In the genomic region with DNA sequence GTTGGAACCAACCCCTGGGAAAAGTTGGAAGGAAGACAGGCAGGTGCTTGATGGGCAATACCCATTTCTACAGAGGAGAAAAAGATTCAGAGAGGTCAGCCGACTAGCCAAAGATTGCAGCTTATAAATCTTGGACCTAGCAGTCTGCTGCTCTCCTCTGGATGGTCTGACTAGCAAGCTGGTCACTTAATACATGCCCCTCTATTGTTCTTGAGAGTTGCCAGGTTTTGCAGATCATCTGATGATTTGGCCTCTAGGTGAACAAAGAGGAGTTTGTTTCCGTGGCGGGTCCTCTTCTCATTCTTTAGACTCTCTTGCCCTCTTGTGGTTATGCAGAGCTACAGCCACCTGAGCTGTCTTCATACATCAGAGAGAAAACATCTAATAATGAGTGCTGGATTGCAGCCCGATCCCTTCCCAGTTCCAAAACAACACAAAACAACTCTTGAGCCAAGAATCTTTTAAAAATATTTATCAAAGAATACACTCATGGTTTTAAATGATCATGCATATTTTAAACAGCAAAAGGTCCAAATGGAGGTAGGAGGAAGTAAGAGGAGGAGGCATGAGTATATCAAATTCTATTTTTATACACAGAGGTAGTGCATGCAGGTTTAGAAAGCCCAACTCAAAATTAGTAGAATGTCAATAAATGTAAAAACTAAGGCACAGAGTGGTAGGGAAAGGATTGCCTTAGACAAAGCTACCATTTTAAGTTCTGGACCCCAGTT, we compare ENCODE assay signal across 9 cellular contexts.
DNase-seq lines count a peak whose midpoint lies in the region; ATAC-seq and TF ChIP-seq lines count a peak whose summit lies in the region.
"Had no signal": no experiment of that assay in that cellular context is flagged by ENCODE, and none has a peak within 500 bp of the region (broad histone marks: within the 10 kb centered on the region; RNA-seq: fewer than 3 reads in every experiment).

No MANE protein-coding gene starts in this region.

- H3F3A ChIP-seq in SU-DHL-6 (ENCODE audit: insufficient read depth): no peaks in the 10 kb centered on the region

- H3K4me1 Mint-ChIP-seq in CD14-positive monocyte: no peaks in the 10 kb centered on the region

- peaks cover 3 to 11% (median 5%) of the 10 kb centered on the region in 3 donors for H3K27me3 Mint-ChIP-seq in CD14-positive monocyte (ENCODE audit: low read depth in 3 of 3)

- H3K27ac ChIP-seq in SU-DHL-6 (ENCODE audit: low read depth, low read length): no peak overlapping the region
- H3K27ac ChIP-seq: SK-N-MC had no signal

- H3K79me2 ChIP-seq in SU-DHL-6 (ENCODE audit: insufficient read depth, low read length): no peaks in the 10 kb centered on the region

- no peak for DNase-seq in CD14-positive monocyte (ENCODE audit: low spot score)
- DNase-seq in NCI-H146 treated with DMSO at 0.1 percent for 48 hours (lab: John Stamatoyannopoulos, UW; ENCODE audit: unreplicated experiment): peak; percentile 64
- peak; percentile 69 for DNase-seq in fibroblast of villous mesenchyme (ENCODE audit: low read depth)
- DNase-seq in nucleus accumbens (lab: John Stamatoyannopoulos, UW): peak in 49 of 56 donors; percentile 4 to 73 (median 34)
- DNase-seq in NK-92 treated with Interleukin-12 subunit alpha and Interleukin-12 subunit beta, amount 100 ng/mL, for 24 hours (lab: John Stamatoyannopoulos, UW): no peak

- no peak overlapping the region for H3K4me3 Mint-ChIP-seq in CD14-positive monocyte

- H3K9me2 ChIP-seq in SU-DHL-6 (replicated peaks; ENCODE audit: insufficient read depth, low read length): no peaks in the 10 kb centered on the region

- H4K20me1 ChIP-seq in SU-DHL-6 (ENCODE audit: low read depth, low read length): no peaks in the 10 kb centered on the region

- no peaks in the 10 kb centered on the region for H3K36me3 ChIP-seq in SU-DHL-6 (ENCODE audit: low read length)

- H3K4me3 ChIP-seq in SU-DHL-6 (ENCODE audit: insufficient read depth, low read length, poor library complexity, severe bottlenecking): no peak overlapping the region
- H3K4me3 ChIP-seq in fibroblast of villous mesenchyme (ENCODE audit: low read depth, low read length): no peak overlapping the region
- H3K4me3 ChIP-seq: SK-N-MC had no signal

- no peaks in the 10 kb centered on the region for H3K9me3 ChIP-seq in SU-DHL-6 (ENCODE audit: insufficient read depth, low read length)

- H3K9ac ChIP-seq in SU-DHL-6 (ENCODE audit: low read length): no peak overlapping the region

- peak; percentile 90 for ATAC-seq in GM18870 (IDR thresholded peaks at IDR 0.05; ENCODE audit: unreplicated experiment)
- ATAC-seq in HG02981 (IDR thresholded peaks at IDR 0.05; ENCODE audit: unreplicated experiment): peak; percentile 86

- H3K36me3 Mint-ChIP-seq in CD14-positive monocyte: no peaks in the 10 kb centered on the region

- H2AFZ ChIP-seq in SU-DHL-6 (ENCODE audit: low read depth, low read length, severe bottlenecking): no peak overlapping the region

- intact Hi-C loops in CD14-positive monocyte (cut with micrococcal nuclease): no loop called here

- TF ChIP-seq CTCF in CD14-positive monocyte (IDR thresholded peaks at IDR 0.05) (peak; percentile 30), SU-DHL-6 (IDR thresholded peaks at IDR 0.05; ENCODE audit: insufficient read depth, low read length, poor library complexity, severe bottlenecking) (peak; percentile 87), fibroblast of villous mesenchyme (IDR thresholded peaks at IDR 0.05; ENCODE audit: insufficient read depth, low read depth, low read length) (peak; percentile 88)

- no peaks in the 10 kb centered on the region for H3K9me3 Mint-ChIP-seq in CD14-positive monocyte

- no peaks in the 10 kb centered on the region for H3K27me3 ChIP-seq in SU-DHL-6 (ENCODE audit: low read length)

- H3K27ac Mint-ChIP-seq in CD14-positive monocyte: no peak overlapping the region

- H3K4me2 ChIP-seq in SU-DHL-6 (ENCODE audit: low read depth, low read length, poor library complexity, severe bottlenecking): no peak overlapping the region

Comparison
In these comparisons a context has a peak if more than half of its experiments do, and no peak if none do; other contexts are left out.
1. DNase-seq: peak in NCI-H146 treated with DMSO at 0.1 percent for 48 hours (single experiment), fibroblast of villous mesenchyme (single experiment) and nucleus accumbens (49 of 56); none in CD14-positive monocyte (single experiment) and NK-92 treated with Interleukin-12 subunit alpha and Interleukin-12 subunit beta, amount 100 ng/mL, for 24 hours (single experiment).
2. CTCF ChIP-seq: peak in every context shown above with its lines; median percentile 88 in fibroblast of villous mesenchyme; 87 in SU-DHL-6; 30 in CD14-positive monocyte.